In genomic region chr1:18443573-18444520, GRCh38 we compare ENCODE assay signal across 1 cellular context.
TF ChIP-seq lines count a peak whose summit lies in the region.

No MANE protein-coding gene starts in this region.

TF ChIP-seq in K562, 482 proteins besides CTCF, POLR2A, EP300 and RAD21 (continued from another document and continues in another):
- 0 out of 2 replicates have a peak, but pooled peaks have one; percentile 24 for TF ChIP-seq BHLHE40 (IDR thresholded peaks at IDR 0.05; ENCODE audit: low read length)
- no peak; the same call in 1 of the 2 replicates for TF ChIP-seq GABPA (tag; conservative IDR thresholded peaks at IDR 0.05; ENCODE audit: low read depth)
- TF ChIP-seq HIVEP1 (CRISPR knock-in tag; IDR thresholded peaks at IDR 0.05) = peak; percentile 89
- no peak for TF ChIP-seq CHD4 (IDR thresholded peaks at IDR 0.05; ENCODE audit: insufficient read depth, insufficient replicate concordance, low read depth, low read length, poor library complexity, severe bottlenecking)
- TF ChIP-seq, protein P1, sequence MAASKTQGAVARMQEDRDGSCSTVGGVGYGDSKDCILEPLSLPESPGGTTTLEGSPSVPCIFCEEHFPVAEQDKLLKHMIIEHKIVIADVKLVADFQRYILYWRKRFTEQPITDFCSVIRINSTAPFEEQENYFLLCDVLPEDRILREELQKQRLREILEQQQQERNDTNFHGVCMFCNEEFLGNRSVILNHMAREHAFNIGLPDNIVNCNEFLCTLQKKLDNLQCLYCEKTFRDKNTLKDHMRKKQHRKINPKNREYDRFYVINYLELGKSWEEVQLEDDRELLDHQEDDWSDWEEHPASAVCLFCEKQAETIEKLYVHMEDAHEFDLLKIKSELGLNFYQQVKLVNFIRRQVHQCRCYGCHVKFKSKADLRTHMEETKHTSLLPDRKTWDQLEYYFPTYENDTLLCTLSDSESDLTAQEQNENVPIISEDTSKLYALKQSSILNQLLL (CRISPR knock-in tag; IDR thresholded peaks at IDR 0.05; ENCODE audit: borderline replicate concordance) = no peak
- TF ChIP-seq BRD9 (IDR thresholded peaks at IDR 0.05; ENCODE audit: low read depth, partially characterized antibody) = no peak
- peak; percentile 55; the same call in 1 of the 2 replicates for TF ChIP-seq PTTG1 (tag; IDR thresholded peaks at IDR 0.05; ENCODE audit: low read depth)
- no peak for TF ChIP-seq SRSF3 (IDR thresholded peaks at IDR 0.05; ENCODE audit: insufficient read depth, low read length)
- TF ChIP-seq ZNF384 (IDR thresholded peaks at IDR 0.05; ENCODE audit: low read depth, low read length) = peak; percentile 85
- no peak for TF ChIP-seq MXI1 (IDR thresholded peaks at IDR 0.05; ENCODE audit: low read depth, low read length)
- TF ChIP-seq KAT7 (CRISPR knock-in tag; IDR thresholded peaks at IDR 0.05; ENCODE audit: borderline replicate concordance) = no peak
- TF ChIP-seq, protein P2, sequence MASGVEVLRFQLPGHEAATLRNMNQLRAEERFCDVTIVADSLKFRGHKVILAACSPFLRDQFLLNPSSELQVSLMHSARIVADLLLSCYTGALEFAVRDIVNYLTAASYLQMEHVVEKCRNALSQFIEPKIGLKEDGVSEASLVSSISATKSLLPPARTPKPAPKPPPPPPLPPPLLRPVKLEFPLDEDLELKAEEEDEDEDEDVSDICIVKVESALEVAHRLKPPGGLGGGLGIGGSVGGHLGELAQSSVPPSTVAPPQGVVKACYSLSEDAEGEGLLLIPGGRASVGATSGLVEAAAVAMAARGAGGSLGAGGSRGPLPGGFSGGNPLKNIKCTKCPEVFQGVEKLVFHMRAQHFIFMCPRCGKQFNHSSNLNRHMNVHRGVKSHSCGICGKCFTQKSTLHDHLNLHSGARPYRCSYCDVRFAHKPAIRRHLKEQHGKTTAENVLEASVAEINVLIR (CRISPR knock-in tag; IDR thresholded peaks at IDR 0.05) = 0 out of 2 replicates have a peak, but pooled peaks have one; percentile 34
- peak; percentile 72 for TF ChIP-seq NFE2 (IDR thresholded peaks at IDR 0.05; ENCODE audit: low read depth)
- no peak for TF ChIP-seq ESRRA (IDR thresholded peaks at IDR 0.05; ENCODE audit: borderline replicate concordance, low read depth)
- TF ChIP-seq STAT5B (CRISPR knock-in tag; IDR thresholded peaks at IDR 0.05) = no peak
- TF ChIP-seq TCF7L2 (IDR thresholded peaks at IDR 0.05; ENCODE audit: low read depth, low read length) = no peak
- TF ChIP-seq, protein P3, sequence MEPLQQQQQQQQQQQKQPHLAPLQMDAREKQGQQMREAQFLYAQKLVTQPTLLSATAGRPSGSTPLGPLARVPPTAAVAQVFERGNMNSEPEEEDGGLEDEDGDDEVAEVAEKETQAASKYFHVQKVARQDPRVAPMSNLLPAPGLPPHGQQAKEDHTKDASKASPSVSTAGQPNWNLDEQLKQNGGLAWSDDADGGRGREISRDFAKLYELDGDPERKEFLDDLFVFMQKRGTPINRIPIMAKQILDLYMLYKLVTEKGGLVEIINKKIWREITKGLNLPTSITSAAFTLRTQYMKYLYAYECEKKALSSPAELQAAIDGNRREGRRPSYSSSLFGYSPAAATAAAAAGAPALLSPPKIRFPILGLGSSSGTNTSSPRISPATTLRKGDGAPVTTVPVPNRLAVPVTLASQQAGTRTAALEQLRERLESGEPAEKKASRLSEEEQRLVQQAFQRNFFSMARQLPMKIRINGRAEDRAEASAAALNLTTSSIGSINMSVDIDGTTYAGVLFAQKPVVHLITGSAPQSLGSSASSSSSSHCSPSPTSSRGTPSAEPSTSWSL (CRISPR knock-in tag; IDR thresholded peaks at IDR 0.05; ENCODE audit: borderline replicate concordance) = 0 out of 2 replicates have a peak, but pooled peaks have one; percentile 89
- 0 out of 4 replicates have a peak, but pooled peaks of 1 of the 2 experiments have one; percentile 36 for TF ChIP-seq KDM1A (IDR thresholded peaks at IDR 0.05)
- TF ChIP-seq MTA2 (IDR thresholded peaks at IDR 0.05; ENCODE audit: low read depth) = no peak
- TF ChIP-seq ZKSCAN3 (CRISPR knock-in tag; IDR thresholded peaks at IDR 0.05) = peak; percentile 66; the same call in 1 of the 2 replicates
- TF ChIP-seq ZNF143 (CRISPR knock-in tag; IDR thresholded peaks at IDR 0.05) = no peak
- no peak for TF ChIP-seq RHOXF2B (CRISPR knock-in tag; conservative IDR thresholded peaks at IDR 0.05)
- no peak for TF ChIP-seq MEIS2 (IDR thresholded peaks at IDR 0.05; ENCODE audit: partially characterized antibody)
- no peak for TF ChIP-seq TGIF2 (CRISPR knock-in tag; IDR thresholded peaks at IDR 0.05)
- peak; percentile 84 for TF ChIP-seq BACH1 (tag; IDR thresholded peaks at IDR 0.05)
- TF ChIP-seq RBBP5 (IDR thresholded peaks at IDR 0.05; ENCODE audit: borderline replicate concordance, insufficient read depth, low read length, poor library complexity, severe bottlenecking) = no peak
- TF ChIP-seq ZEB2 (IDR thresholded peaks at IDR 0.05) = no peak
- peak; percentile 72; the same call in 1 of the 2 replicates for TF ChIP-seq HMG20B (CRISPR knock-in tag; IDR thresholded peaks at IDR 0.05)
- TF ChIP-seq RAD51 (IDR thresholded peaks at IDR 0.05; ENCODE audit: borderline replicate concordance, low read depth) = no peak
- TF ChIP-seq THRAP3 (IDR thresholded peaks at IDR 0.05; ENCODE audit: borderline replicate concordance) = no peak
- TF ChIP-seq ZNF253 (CRISPR knock-in tag; conservative IDR thresholded peaks at IDR 0.05) = no peak
- no peak for TF ChIP-seq ZBTB8A (IDR thresholded peaks at IDR 0.05; ENCODE audit: partially characterized antibody)
- no peak for TF ChIP-seq BRCA1 (IDR thresholded peaks at IDR 0.05)
- TF ChIP-seq BRCA1 (CRISPR knock-in tag; IDR thresholded peaks at IDR 0.05) = no peak
- no peak for TF ChIP-seq ZBTB26 (CRISPR knock-in tag; IDR thresholded peaks at IDR 0.05)
- TF ChIP-seq CREBBP (IDR thresholded peaks at IDR 0.05; ENCODE audit: low read depth, low read length) = no peak
- no peak for TF ChIP-seq KDM4B (IDR thresholded peaks at IDR 0.05; ENCODE audit: borderline replicate concordance in 2 of 2, low read depth in 1 of 2)
- TF ChIP-seq, protein P4, sequence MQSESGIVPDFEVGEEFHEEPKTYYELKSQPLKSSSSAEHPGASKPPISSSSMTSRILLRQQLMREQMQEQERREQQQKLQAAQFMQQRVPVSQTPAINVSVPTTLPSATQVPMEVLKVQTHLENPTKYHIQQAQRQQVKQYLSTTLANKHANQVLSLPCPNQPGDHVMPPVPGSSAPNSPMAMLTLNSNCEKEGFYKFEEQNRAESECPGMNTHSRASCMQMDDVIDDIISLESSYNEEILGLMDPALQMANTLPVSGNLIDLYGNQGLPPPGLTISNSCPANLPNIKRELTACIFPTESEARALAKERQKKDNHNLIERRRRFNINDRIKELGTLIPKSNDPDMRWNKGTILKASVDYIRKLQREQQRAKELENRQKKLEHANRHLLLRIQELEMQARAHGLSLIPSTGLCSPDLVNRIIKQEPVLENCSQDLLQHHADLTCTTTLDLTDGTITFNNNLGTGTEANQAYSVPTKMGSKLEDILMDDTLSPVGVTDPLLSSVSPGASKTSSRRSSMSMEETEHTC (IDR thresholded peaks at IDR 0.05) = no peak
- peak; percentile 22; the same call in 1 of the 2 replicates for TF ChIP-seq ZNF316 (IDR thresholded peaks at IDR 0.05)
- TF ChIP-seq, protein P5, sequence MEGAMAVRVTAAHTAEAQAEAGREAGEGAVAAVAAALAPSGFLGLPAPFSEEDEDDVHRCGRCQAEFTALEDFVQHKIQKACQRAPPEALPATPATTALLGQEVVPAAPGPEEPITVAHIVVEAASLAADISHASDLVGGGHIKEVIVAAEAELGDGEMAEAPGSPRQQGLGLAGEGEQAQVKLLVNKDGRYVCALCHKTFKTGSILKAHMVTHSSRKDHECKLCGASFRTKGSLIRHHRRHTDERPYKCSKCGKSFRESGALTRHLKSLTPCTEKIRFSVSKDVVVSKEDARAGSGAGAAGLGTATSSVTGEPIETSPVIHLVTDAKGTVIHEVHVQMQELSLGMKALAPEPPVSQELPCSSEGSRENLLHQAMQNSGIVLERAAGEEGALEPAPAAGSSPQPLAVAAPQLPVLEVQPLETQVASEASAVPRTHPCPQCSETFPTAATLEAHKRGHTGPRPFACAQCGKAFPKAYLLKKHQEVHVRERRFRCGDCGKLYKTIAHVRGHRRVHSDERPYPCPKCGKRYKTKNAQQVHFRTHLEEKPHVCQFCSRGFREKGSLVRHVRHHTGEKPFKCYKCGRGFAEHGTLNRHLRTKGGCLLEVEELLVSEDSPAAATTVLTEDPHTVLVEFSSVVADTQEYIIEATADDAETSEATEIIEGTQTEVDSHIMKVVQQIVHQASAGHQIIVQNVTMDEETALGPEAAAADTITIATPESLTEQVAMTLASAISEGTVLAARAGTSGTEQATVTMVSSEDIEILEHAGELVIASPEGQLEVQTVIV (CRISPR knock-in tag; IDR thresholded peaks at IDR 0.05; ENCODE audit: borderline replicate concordance) = 0 out of 2 replicates have a peak, but pooled peaks have one; percentile 10
- TF ChIP-seq ZNF551 (CRISPR knock-in tag; IDR thresholded peaks at IDR 0.05) = no peak
- peak; percentile 87 for TF ChIP-seq MEF2D (tag; conservative IDR thresholded peaks at IDR 0.05; ENCODE audit: low read depth)
- TF ChIP-seq NR2C2 (CRISPR knock-in tag; IDR thresholded peaks at IDR 0.05) = no peak
- peak; percentile 25; the same call in 1 of the 2 replicates for TF ChIP-seq NR2C2 (tag; IDR thresholded peaks at IDR 0.05)
- TF ChIP-seq HMGN3 (IDR thresholded peaks at IDR 0.05; ENCODE audit: borderline replicate concordance, extremely low read depth, insufficient read length, low read depth, low read length) = no peak
- 0 out of 2 replicates have a peak, but pooled peaks have one; percentile 63 for TF ChIP-seq ZNF780A (CRISPR knock-in tag; IDR thresholded peaks at IDR 0.05)
- peak; percentile 83 for TF ChIP-seq SMAD3 (CRISPR knock-in tag; conservative IDR thresholded peaks at IDR 0.05)
- TF ChIP-seq, protein P6, sequence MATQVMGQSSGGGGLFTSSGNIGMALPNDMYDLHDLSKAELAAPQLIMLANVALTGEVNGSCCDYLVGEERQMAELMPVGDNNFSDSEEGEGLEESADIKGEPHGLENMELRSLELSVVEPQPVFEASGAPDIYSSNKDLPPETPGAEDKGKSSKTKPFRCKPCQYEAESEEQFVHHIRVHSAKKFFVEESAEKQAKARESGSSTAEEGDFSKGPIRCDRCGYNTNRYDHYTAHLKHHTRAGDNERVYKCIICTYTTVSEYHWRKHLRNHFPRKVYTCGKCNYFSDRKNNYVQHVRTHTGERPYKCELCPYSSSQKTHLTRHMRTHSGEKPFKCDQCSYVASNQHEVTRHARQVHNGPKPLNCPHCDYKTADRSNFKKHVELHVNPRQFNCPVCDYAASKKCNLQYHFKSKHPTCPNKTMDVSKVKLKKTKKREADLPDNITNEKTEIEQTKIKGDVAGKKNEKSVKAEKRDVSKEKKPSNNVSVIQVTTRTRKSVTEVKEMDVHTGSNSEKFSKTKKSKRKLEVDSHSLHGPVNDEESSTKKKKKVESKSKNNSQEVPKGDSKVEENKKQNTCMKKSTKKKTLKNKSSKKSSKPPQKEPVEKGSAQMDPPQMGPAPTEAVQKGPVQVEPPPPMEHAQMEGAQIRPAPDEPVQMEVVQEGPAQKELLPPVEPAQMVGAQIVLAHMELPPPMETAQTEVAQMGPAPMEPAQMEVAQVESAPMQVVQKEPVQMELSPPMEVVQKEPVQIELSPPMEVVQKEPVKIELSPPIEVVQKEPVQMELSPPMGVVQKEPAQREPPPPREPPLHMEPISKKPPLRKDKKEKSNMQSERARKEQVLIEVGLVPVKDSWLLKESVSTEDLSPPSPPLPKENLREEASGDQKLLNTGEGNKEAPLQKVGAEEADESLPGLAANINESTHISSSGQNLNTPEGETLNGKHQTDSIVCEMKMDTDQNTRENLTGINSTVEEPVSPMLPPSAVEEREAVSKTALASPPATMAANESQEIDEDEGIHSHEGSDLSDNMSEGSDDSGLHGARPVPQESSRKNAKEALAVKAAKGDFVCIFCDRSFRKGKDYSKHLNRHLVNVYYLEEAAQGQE (CRISPR knock-in tag; IDR thresholded peaks at IDR 0.05; ENCODE audit: low read depth) = peak; percentile 59; the same call in 1 of the 2 replicates
- no peak for TF ChIP-seq NR2F6 (CRISPR knock-in tag; IDR thresholded peaks at IDR 0.05)
- TF ChIP-seq ZNF347 (CRISPR knock-in tag; IDR thresholded peaks at IDR 0.05; ENCODE audit: low read depth) = 0 out of 2 replicates have a peak, but pooled peaks have one; percentile 61
- peak; percentile 95 for TF ChIP-seq ERF (CRISPR knock-in tag; IDR thresholded peaks at IDR 0.05)
- TF ChIP-seq LARP7 (IDR thresholded peaks at IDR 0.05) = no peak
- 0 out of 2 replicates have a peak, but pooled peaks have one; percentile 16 for TF ChIP-seq NFXL1 (CRISPR knock-in tag; IDR thresholded peaks at IDR 0.05)
- peak; percentile 95 for TF ChIP-seq ZNF79 (CRISPR knock-in tag; IDR thresholded peaks at IDR 0.05; ENCODE audit: low read depth)
- TF ChIP-seq, protein P7, sequence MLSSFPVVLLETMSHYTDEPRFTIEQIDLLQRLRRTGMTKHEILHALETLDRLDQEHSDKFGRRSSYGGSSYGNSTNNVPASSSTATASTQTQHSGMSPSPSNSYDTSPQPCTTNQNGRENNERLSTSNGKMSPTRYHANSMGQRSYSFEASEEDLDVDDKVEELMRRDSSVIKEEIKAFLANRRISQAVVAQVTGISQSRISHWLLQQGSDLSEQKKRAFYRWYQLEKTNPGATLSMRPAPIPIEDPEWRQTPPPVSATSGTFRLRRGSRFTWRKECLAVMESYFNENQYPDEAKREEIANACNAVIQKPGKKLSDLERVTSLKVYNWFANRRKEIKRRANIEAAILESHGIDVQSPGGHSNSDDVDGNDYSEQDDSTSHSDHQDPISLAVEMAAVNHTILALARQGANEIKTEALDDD (IDR thresholded peaks at IDR 0.05) = no peak
- TF ChIP-seq ZKSCAN8 (CRISPR knock-in tag; IDR thresholded peaks at IDR 0.05) = 0 out of 2 replicates have a peak, but pooled peaks have one; percentile 54
- TF ChIP-seq ZNF766 (CRISPR knock-in tag; conservative IDR thresholded peaks at IDR 0.05) = peak; percentile 93
- no peak for TF ChIP-seq TRIM28 (IDR thresholded peaks at IDR 0.05)
- TF ChIP-seq FOXA3 (CRISPR knock-in tag; conservative IDR thresholded peaks at IDR 0.05 in 1 of 2, IDR thresholded peaks at IDR 0.05 in 1 of 2) = no peak
- peak; percentile 81 for TF ChIP-seq PYGO2 (tag; IDR thresholded peaks at IDR 0.05)
- TF ChIP-seq ZNF431 (CRISPR knock-in tag; IDR thresholded peaks at IDR 0.05) = no peak
- TF ChIP-seq ARID1B (IDR thresholded peaks at IDR 0.05) = peak; percentile 67
